ENCODE assay signal across 1 cellular context in the genomic region with DNA sequence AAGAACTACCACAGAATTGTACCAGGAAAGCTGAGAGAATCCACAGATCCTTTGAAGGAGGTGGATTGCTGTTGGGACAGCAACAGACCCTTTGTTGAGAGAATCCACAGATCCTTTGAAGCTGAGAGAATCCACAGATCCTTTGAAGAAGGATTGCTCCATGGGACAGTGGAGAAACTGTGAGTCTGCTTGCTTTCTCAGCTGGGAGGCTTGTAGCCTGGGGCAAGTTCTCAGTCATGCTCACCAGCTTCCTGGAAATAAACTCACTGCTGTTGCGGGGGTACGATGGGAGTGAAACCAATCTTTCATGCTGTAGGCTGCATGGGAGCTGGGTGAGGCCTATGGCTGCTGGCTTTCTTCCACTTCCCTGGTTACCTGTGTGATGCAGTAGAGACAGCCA.
TF ChIP-seq lines count a peak whose summit lies in the region.

No MANE protein-coding gene starts in this region.

TF ChIP-seq in GM23338, 12 proteins besides CTCF, POLR2A, EP300 and RAD21 (continued from another document):
- TF ChIP-seq, protein P1, sequence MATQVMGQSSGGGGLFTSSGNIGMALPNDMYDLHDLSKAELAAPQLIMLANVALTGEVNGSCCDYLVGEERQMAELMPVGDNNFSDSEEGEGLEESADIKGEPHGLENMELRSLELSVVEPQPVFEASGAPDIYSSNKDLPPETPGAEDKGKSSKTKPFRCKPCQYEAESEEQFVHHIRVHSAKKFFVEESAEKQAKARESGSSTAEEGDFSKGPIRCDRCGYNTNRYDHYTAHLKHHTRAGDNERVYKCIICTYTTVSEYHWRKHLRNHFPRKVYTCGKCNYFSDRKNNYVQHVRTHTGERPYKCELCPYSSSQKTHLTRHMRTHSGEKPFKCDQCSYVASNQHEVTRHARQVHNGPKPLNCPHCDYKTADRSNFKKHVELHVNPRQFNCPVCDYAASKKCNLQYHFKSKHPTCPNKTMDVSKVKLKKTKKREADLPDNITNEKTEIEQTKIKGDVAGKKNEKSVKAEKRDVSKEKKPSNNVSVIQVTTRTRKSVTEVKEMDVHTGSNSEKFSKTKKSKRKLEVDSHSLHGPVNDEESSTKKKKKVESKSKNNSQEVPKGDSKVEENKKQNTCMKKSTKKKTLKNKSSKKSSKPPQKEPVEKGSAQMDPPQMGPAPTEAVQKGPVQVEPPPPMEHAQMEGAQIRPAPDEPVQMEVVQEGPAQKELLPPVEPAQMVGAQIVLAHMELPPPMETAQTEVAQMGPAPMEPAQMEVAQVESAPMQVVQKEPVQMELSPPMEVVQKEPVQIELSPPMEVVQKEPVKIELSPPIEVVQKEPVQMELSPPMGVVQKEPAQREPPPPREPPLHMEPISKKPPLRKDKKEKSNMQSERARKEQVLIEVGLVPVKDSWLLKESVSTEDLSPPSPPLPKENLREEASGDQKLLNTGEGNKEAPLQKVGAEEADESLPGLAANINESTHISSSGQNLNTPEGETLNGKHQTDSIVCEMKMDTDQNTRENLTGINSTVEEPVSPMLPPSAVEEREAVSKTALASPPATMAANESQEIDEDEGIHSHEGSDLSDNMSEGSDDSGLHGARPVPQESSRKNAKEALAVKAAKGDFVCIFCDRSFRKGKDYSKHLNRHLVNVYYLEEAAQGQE (IDR thresholded peaks at IDR 0.05; ENCODE audit: unreplicated experiment) = no peak
- TF ChIP-seq EZH2 (IDR thresholded peaks at IDR 0.05; ENCODE audit: low read depth, unreplicated experiment) = no peak
- TF ChIP-seq STAT1 (IDR thresholded peaks at IDR 0.05; ENCODE audit: unreplicated experiment) = no peak
- TF ChIP-seq POLR2AphosphoS5 (IDR thresholded peaks at IDR 0.05; ENCODE audit: low read depth) = no peak
